Comparison of ENCODE assay signal across 23 cellular contexts in genomic region chr11:30786392-30787120, GRCh38.
DNase-seq lines count a peak whose midpoint lies in the region; ATAC-seq, FAIRE-seq and TF ChIP-seq lines count a peak whose summit lies in the region.
"Had no signal": no experiment of that assay in that cellular context is flagged by ENCODE, and none has a peak within 500 bp of the region (broad histone marks: within the 10 kb centered on the region; RNA-seq: fewer than 3 reads in every experiment).

No MANE protein-coding gene starts in this region.

- H3K4me2 ChIP-seq in endothelial cell of umbilical vein (ENCODE audit: insufficient read depth, low read length) (no peak overlapping the region), HepG2 (ENCODE audit: low read depth, low read length) (no peak overlapping the region)

- H3K27ac Mint-ChIP-seq in activated CD4-positive, alpha-beta T cell treated with anti-CD3 and anti-CD28 coated beads, Interleukin-2, amount 10 ng/mL, durations not matched to agents 24 days and 14 days: no peak overlapping the region
- H3K27ac Mint-ChIP-seq: activated CD8-positive, alpha-beta T cell treated with anti-CD3 and anti-CD28 coated beads for 36 hours; activated naive CD4-positive, alpha-beta T cell treated with anti-CD3 and anti-CD28 coated beads, Interleukin-2, amount 50 U/mL, for 24 hours; CD14-positive monocyte; HFFc6; WTC11 had no signal

- intact Hi-C loops in activated CD4-positive, alpha-beta T cell treated with anti-CD3 and anti-CD28 coated beads, Interleukin-2, amount 10 ng/mL, durations not matched to agents 24 days and 14 days (cut with micrococcal nuclease): no loop called here
- intact Hi-C loops in endothelial cell of umbilical vein (cut with micrococcal nuclease): no loop called here
- intact Hi-C loops in HepG2 (cut with micrococcal nuclease; ENCODE audit: unreplicated experiment): no loop called here

- H4K20me1 ChIP-seq in endothelial cell of umbilical vein (replicated peaks; ENCODE audit: control insufficient read depth, extremely low read depth, insufficient read depth, low read length) (no peaks in the 10 kb centered on the region), HepG2 (ENCODE audit: insufficient read depth, low read length) (no peaks in the 10 kb centered on the region)

- no peaks in the 10 kb centered on the region for H3K36me3 Mint-ChIP-seq in activated CD4-positive, alpha-beta T cell treated with anti-CD3 and anti-CD28 coated beads, Interleukin-2, amount 10 ng/mL, durations not matched to agents 24 days and 14 days (ENCODE audit: low read depth)
- H3K36me3 Mint-ChIP-seq: activated naive CD4-positive, alpha-beta T cell treated with anti-CD3 and anti-CD28 coated beads, Interleukin-2, amount 50 U/mL, for 24 hours; CD14-positive monocyte had no signal

- no peak for TF ChIP-seq RAD21 in HepG2 (CRISPR knock-in tag; IDR thresholded peaks at IDR 0.05)

- no peaks in the 10 kb centered on the region for H3K9me3 Mint-ChIP-seq in activated CD4-positive, alpha-beta T cell treated with anti-CD3 and anti-CD28 coated beads, Interleukin-2, amount 10 ng/mL, durations not matched to agents 24 days and 14 days

- POLR2A ChIA-PET in endothelial cell of umbilical vein (lab: Charles Lee): no interaction called here
- POLR2A ChIA-PET in HepG2 (lab: Yijun Ruan, JAX): no interaction called here
- POLR2A ChIA-PET in HEK293T (lab: Yijun Ruan, JAX): no interaction called here

- peak; percentile 2 for DNase-seq in activated CD4-positive, alpha-beta T cell treated with anti-CD3 and anti-CD28 coated beads, Interleukin-2, amount 10 ng/mL, durations not matched to agents 24 days and 14 days
- DNase-seq in activated CD4-positive, alpha-beta T cell treated with anti-CD3 and anti-CD28 coated beads for 48 hours: no peak
- DNase-seq in endothelial cell of umbilical vein (ENCODE audit: low read depth, low spot score): peak; percentile 49
- DNase-seq in HepG2 (ENCODE audit: low spot score): peak; percentile 1
- DNase-seq in HEK293T (ENCODE audit: extremely low spot score): no peak
- DNase-seq in D341Med (ENCODE audit: low spot score): no peak
- DNase-seq in NK-92 treated with Interleukin-12 subunit alpha and Interleukin-12 subunit beta, amount 100 ng/mL, for 24 hours (lab: John Stamatoyannopoulos, UW): no peak
- DNase-seq in NCI-H2227 treated with DMSO at 0.1 percent for 48 hours (lab: John Stamatoyannopoulos, UW): no peak
- DNase-seq: activated CD8-positive, alpha-beta T cell treated with anti-CD3 and anti-CD28 coated beads for 36 hours; activated T-cell treated with anti-CD3 and anti-CD28 coated beads, Interleukin-2, amount 50 U/mL, for 1 hour; gastrocnemius medialis; HFFc6; left ventricle myocardium superior; NCI-H187 treated with DMSO at 0.1 percent for 48 hours; NCI-H345; Peyer's patch; T-helper 2 cell; upper lobe of right lung had no signal

- WGBS in HepG2 (ENCODE audit: low lambda C conversion rate): 20% methylated on average over 2 of the region's 2 CpGs

- H3K9me3 ChIP-seq in endothelial cell of umbilical vein (replicated peaks; ENCODE audit: control insufficient read depth, insufficient read depth, low read length) (no peaks in the 10 kb centered on the region), HepG2 (ENCODE audit: low read length) (no peaks in the 10 kb centered on the region)
- H3K9me3 ChIP-seq: gastrocnemius medialis, Peyer's patch, upper lobe of right lung had no signal

- H3K27me3 ChIP-seq in endothelial cell of umbilical vein (ENCODE audit: control insufficient read depth in 2 of 2, insufficient read depth in 2 of 2, low read length in 2 of 2) (no peaks in the 10 kb centered on the region), HepG2 (ENCODE audit: control insufficient read depth in 1 of 2, insufficient read depth in 2 of 2, low read length in 2 of 2) (no peaks in the 10 kb centered on the region)
- H3K27me3 ChIP-seq: gastrocnemius medialis, Peyer's patch, upper lobe of right lung had no signal

- TF ChIP-seq POLR2A in endothelial cell of umbilical vein (IDR thresholded peaks at IDR 0.05; ENCODE audit: low read depth, low read length): no peak
- TF ChIP-seq POLR2A in HepG2 (IDR thresholded peaks at IDR 0.05; ENCODE audit: insufficient read depth in 1 of 2, low read depth in 2 of 2, low read length in 2 of 2): no peak

- H3K79me2 ChIP-seq in endothelial cell of umbilical vein (ENCODE audit: control insufficient read depth, insufficient read depth, low read length) (no peaks in the 10 kb centered on the region), HepG2 (ENCODE audit: insufficient read depth, low read length) (no peaks in the 10 kb centered on the region)

- H3K9ac ChIP-seq in endothelial cell of umbilical vein (replicated peaks; ENCODE audit: extremely low read depth, insufficient read depth, low read length) (no peak overlapping the region), HepG2 (ENCODE audit: insufficient read depth, low read depth, low read length) (no peak overlapping the region)

- in situ Hi-C loops in HepG2 (cut with HindIII; ENCODE audit: extremely low pct_ligation_motif_present, low pct_unique_long_range_greater_than_20kb): no loop called here

- no peaks in the 10 kb centered on the region for H3K27me3 Mint-ChIP-seq in activated CD4-positive, alpha-beta T cell treated with anti-CD3 and anti-CD28 coated beads, Interleukin-2, amount 10 ng/mL, durations not matched to agents 24 days and 14 days
- H3K27me3 Mint-ChIP-seq: activated CD8-positive, alpha-beta T cell treated with anti-CD3 and anti-CD28 coated beads for 36 hours; activated naive CD4-positive, alpha-beta T cell treated with anti-CD3 and anti-CD28 coated beads, Interleukin-2, amount 50 U/mL, for 24 hours had no signal

- ATAC-seq in HepG2: no peak
- ATAC-seq: activated CD8-positive, alpha-beta T cell treated with anti-CD3 and anti-CD28 coated beads for 36 hours; gastrocnemius medialis; left ventricle myocardium superior; upper lobe of right lung; WTC11 had no signal

- dilution Hi-C loops in endothelial cell of umbilical vein (cut with MboI; ENCODE audit: extremely low pct_ligation_motif_present, low sequenced_read_pairs): no loop called here

- H2AFZ ChIP-seq in endothelial cell of umbilical vein (ENCODE audit: low read depth, low read length): no peak overlapping the region
- no peak overlapping the region for H2AFZ ChIP-seq in HepG2 (ENCODE audit: low read length)

- no peaks in the 10 kb centered on the region for H3K9me1 ChIP-seq in endothelial cell of umbilical vein (replicated peaks; ENCODE audit: control insufficient read depth, extremely low read depth, insufficient read depth, low read length)

- H3K36me3 ChIP-seq in endothelial cell of umbilical vein (ENCODE audit: control insufficient read depth in 2 of 2, extremely low read depth in 1 of 2, insufficient read depth in 2 of 2, low read length in 2 of 2) (no peaks in the 10 kb centered on the region), HepG2 (replicated peaks in 1 of 2; ENCODE audit: control insufficient read depth in 1 of 2, insufficient read depth in 2 of 2, low read length in 2 of 2) (no peaks in the 10 kb centered on the region)
- H3K36me3 ChIP-seq: gastrocnemius medialis, Peyer's patch, upper lobe of right lung had no signal

- H3K4me1 Mint-ChIP-seq in activated CD4-positive, alpha-beta T cell treated with anti-CD3 and anti-CD28 coated beads, Interleukin-2, amount 10 ng/mL, durations not matched to agents 24 days and 14 days: no peaks in the 10 kb centered on the region
- H3K4me1 Mint-ChIP-seq: activated naive CD4-positive, alpha-beta T cell treated with anti-CD3 and anti-CD28 coated beads, Interleukin-2, amount 50 U/mL, for 24 hours; CD14-positive monocyte; WTC11 had no signal

- H3K4me1 ChIP-seq in endothelial cell of umbilical vein (ENCODE audit: control insufficient read depth, extremely low read depth, insufficient read depth, low read length) (no peaks in the 10 kb centered on the region), HepG2 (ENCODE audit: insufficient read depth, low read length) (peaks cover 6% of the 10 kb centered on the region; the same call in 1 of the 2 replicates)
- H3K4me1 ChIP-seq: gastrocnemius medialis, Peyer's patch, upper lobe of right lung had no signal

- H3K4me3 ChIP-seq in endothelial cell of umbilical vein (replicated peaks in 1 of 3; ENCODE audit: insufficient read depth in 1 of 3, low read depth in 1 of 3, low read length in 3 of 3) (no peak overlapping the region), HepG2 (replicated peaks in 1 of 3; ENCODE audit: insufficient read depth in 1 of 3, low read depth in 2 of 3, low read length in 3 of 3) (no peak overlapping the region)
- H3K4me3 ChIP-seq: coronary artery, gastrocnemius medialis, Peyer's patch, upper lobe of right lung had no signal

- H3K27ac ChIP-seq in endothelial cell of umbilical vein (ENCODE audit: insufficient read depth, low read depth, low read length): no peak overlapping the region
- H3K27ac ChIP-seq in HepG2 (ENCODE audit: extremely low read length, insufficient read depth, low read length): no peak overlapping the region
- H3K27ac ChIP-seq: coronary artery, gastrocnemius medialis, HL-60, Peyer's patch, upper lobe of right lung had no signal

- no peak overlapping the region for H3K4me3 Mint-ChIP-seq in activated CD4-positive, alpha-beta T cell treated with anti-CD3 and anti-CD28 coated beads, Interleukin-2, amount 10 ng/mL, durations not matched to agents 24 days and 14 days
- H3K4me3 Mint-ChIP-seq: activated CD8-positive, alpha-beta T cell treated with anti-CD3 and anti-CD28 coated beads for 36 hours; activated naive CD4-positive, alpha-beta T cell treated with anti-CD3 and anti-CD28 coated beads, Interleukin-2, amount 50 U/mL, for 24 hours; CD14-positive monocyte; HFFc6; WTC11 had no signal

- no TSS peak for BruUV-seq in endothelial cell of umbilical vein (replicated peaks; lab: Mats Ljungman, UMichigan)
- no TSS peak for BruUV-seq in HepG2 (replicated peaks; lab: Mats Ljungman, UMichigan)

- TF ChIP-seq CTCF in endothelial cell of umbilical vein (IDR thresholded peaks at IDR 0.05; ENCODE audit: extremely low read depth in 1 of 2, insufficient read depth in 1 of 2, low read depth in 1 of 2, low read length in 2 of 2) (no peak), HepG2 (CRISPR knock-in tag; IDR thresholded peaks at IDR 0.05) (no peak)

- CTCF ChIA-PET in endothelial cell of umbilical vein (lab: Charles Lee) (no interaction called here), HepG2 (lab: Yijun Ruan, JAX; ENCODE audit: low intra/inter-chr PET ratio, low total read pairs) (no interaction called here), HEK293T (lab: Yijun Ruan, JAX) (no interaction called here)

- no peak for TF ChIP-seq EP300 in HepG2 (IDR thresholded peaks at IDR 0.05; ENCODE audit: low read depth in 2 of 2, low read length in 2 of 2)
- TF ChIP-seq EP300 in HepG2 (CRISPR knock-in tag; IDR thresholded peaks at IDR 0.05; ENCODE audit: borderline replicate concordance): no peak

- FAIRE-seq in endothelial cell of umbilical vein (lab: Jason Lieb, UNC) (no peak), HepG2 (lab: Jason Lieb, UNC) (no peak)

TF ChIP-seq in HEK293T, 16 proteins besides CTCF, POLR2A, EP300 and RAD21 (continues in another document):
- no peak for TF ChIP-seq ZNF384 (IDR thresholded peaks at IDR 0.05)
- no peak for TF ChIP-seq CTBP1 (IDR thresholded peaks at IDR 0.05; ENCODE audit: borderline replicate concordance)
- TF ChIP-seq SUZ12 (IDR thresholded peaks at IDR 0.05): no peak

Comparison
In these comparisons a context has a peak if more than half of its experiments do, and no peak if none do; other contexts are left out.
1. DNase-seq: peak in activated CD4-positive, alpha-beta T cell treated with anti-CD3 and anti-CD28 coated beads, Interleukin-2, amount 10 ng/mL, durations not matched to agents 24 days and 14 days (single experiment), endothelial cell of umbilical vein (single experiment) and HepG2 (single experiment); none in activated CD4-positive, alpha-beta T cell treated with anti-CD3 and anti-CD28 coated beads for 48 hours (single experiment), HEK293T (single experiment), D341Med (single experiment), NK-92 treated with Interleukin-12 subunit alpha and Interleukin-12 subunit beta, amount 100 ng/mL, for 24 hours (single experiment) and NCI-H2227 treated with DMSO at 0.1 percent for 48 hours (single experiment).